ENCODE assay signal across 8 cellular contexts in genomic region chr2:226995625-226996041, GRCh38.
DNase-seq lines count a peak whose midpoint lies in the region; ATAC-seq, FAIRE-seq and TF ChIP-seq lines count a peak whose summit lies in the region.

No MANE protein-coding gene starts in this region.

- H3K9me3 ChIP-seq in right lobe of liver, result no peaks in the 10 kb centered on the region
- no peaks in the 10 kb centered on the region for H3K9me3 ChIP-seq in Peyer's patch

- TF ChIP-seq CTCF in right lobe of liver (IDR thresholded peaks at IDR 0.05) (no peak), Peyer's patch (IDR thresholded peaks at IDR 0.05) (no peak)

- H3K4me1 ChIP-seq in right lobe of liver, result no peaks in the 10 kb centered on the region
- no peaks in the 10 kb centered on the region for H3K4me1 ChIP-seq in Peyer's patch

- in situ Hi-C loops in ACHN (cut with HindIII; ENCODE audit: low pct_ligation_motif_present, low pct_unique_long_range_greater_than_20kb, low sequenced_read_pairs), result no loop called here

- intact Hi-C loops in right lobe of liver (cut with DNase I), result no loop called here

- TF ChIP-seq POLR2A in H54 (IDR thresholded peaks at IDR 0.05; ENCODE audit: low read depth, low read length) (no peak), right lobe of liver (IDR thresholded peaks at IDR 0.05) (no peak), Peyer's patch (IDR thresholded peaks at IDR 0.05) (no peak)

- H3K36me3 ChIP-seq in right lobe of liver (no peaks in the 10 kb centered on the region), Peyer's patch (peaks cover 0 to 12% (median 0%) of the 10 kb centered on the region in 3 donors)

- peaks cover 9 to 18% of the 10 kb centered on the region in 2 donors for H3K36me3 Mint-ChIP-seq in activated T-cell treated with anti-CD3 and anti-CD28 coated beads, Interleukin-2, amount 50 U/mL, for 72 hours (ENCODE audit: insufficient read depth in 2 of 2)

- ATAC-seq in activated T-cell treated with anti-CD3 and anti-CD28 coated beads, Interleukin-2, amount 50 U/mL, for 72 hours (replicated peaks in 1 of 2), result peak; percentile 100
- peak; percentile 75 to 94 (median 81) for ATAC-seq in right lobe of liver
- ATAC-seq in GM19035 (IDR thresholded peaks at IDR 0.05; ENCODE audit: unreplicated experiment), result no peak

- DNase-seq in ACHN (peak; percentile 33), H54 (ENCODE audit: insufficient read length, low spot score) (peak; percentile 73), right lobe of liver (peak; percentile 73 to 82 (median 73)), Peyer's patch (no peak), NCI-H146 treated with DMSO at 0.1 percent for 48 hours (lab: John Stamatoyannopoulos, UW; ENCODE audit: unreplicated experiment) (no peak), NCI-H1436 treated with DMSO at 0.1 percent for 48 hours (lab: John Stamatoyannopoulos, UW) (no peak)
- peak; percentile 68 to 80 for DNase-seq in activated T-cell treated with anti-CD3 and anti-CD28 coated beads, Interleukin-2, amount 50 U/mL, for 72 hours

- H3K27me3 ChIP-seq in right lobe of liver, result no peaks in the 10 kb centered on the region
- H3K27me3 ChIP-seq in Peyer's patch, result no peaks in the 10 kb centered on the region

- FAIRE-seq in H54 (lab: Jason Lieb, UNC), result peak; percentile 86

- H3K4me3 ChIP-seq in right lobe of liver (no peak overlapping the region), Peyer's patch (no peak overlapping the region)

- H3K27me3 Mint-ChIP-seq in activated T-cell treated with anti-CD3 and anti-CD28 coated beads, Interleukin-2, amount 50 U/mL, for 72 hours (ENCODE audit: low read depth), result no peaks in the 10 kb centered on the region

- peak overlapping the region; percentile 9 to 27 for H3K4me3 Mint-ChIP-seq in activated T-cell treated with anti-CD3 and anti-CD28 coated beads, Interleukin-2, amount 50 U/mL, for 72 hours

- WGBS in right lobe of liver (ENCODE audit: insufficient coverage, low coverage, low lambda C conversion rate, missing lambda C conversion rate), result 47% methylated on average over 12 of the region's 15 CpGs

- H3K4me1 Mint-ChIP-seq in activated T-cell treated with anti-CD3 and anti-CD28 coated beads, Interleukin-2, amount 50 U/mL, for 72 hours (ENCODE audit: low read depth), result peaks cover 30% of the 10 kb centered on the region

- H3K9me3 Mint-ChIP-seq in activated T-cell treated with anti-CD3 and anti-CD28 coated beads, Interleukin-2, amount 50 U/mL, for 72 hours, result peaks cover 0 to 4% of the 10 kb centered on the region in 2 donors

- H3K27ac ChIP-seq in right lobe of liver (no peak overlapping the region), Peyer's patch (no peak overlapping the region)

- no peak overlapping the region for H3K27ac Mint-ChIP-seq in activated T-cell treated with anti-CD3 and anti-CD28 coated beads, Interleukin-2, amount 50 U/mL, for 72 hours

Comparison
In these comparisons a context has a peak if more than half of its experiments do, and no peak if none do; other contexts are left out.
1. DNase-seq: peak in ACHN (single experiment), H54 (single experiment), activated T-cell treated with anti-CD3 and anti-CD28 coated beads, Interleukin-2, amount 50 U/mL, for 72 hours (2 of 2) and right lobe of liver (3 of 3); none in Peyer's patch (0 of 3), NCI-H146 treated with DMSO at 0.1 percent for 48 hours (single experiment) and NCI-H1436 treated with DMSO at 0.1 percent for 48 hours (single experiment).